ENCODE assay signal across 1 cellular context in the genomic region with DNA sequence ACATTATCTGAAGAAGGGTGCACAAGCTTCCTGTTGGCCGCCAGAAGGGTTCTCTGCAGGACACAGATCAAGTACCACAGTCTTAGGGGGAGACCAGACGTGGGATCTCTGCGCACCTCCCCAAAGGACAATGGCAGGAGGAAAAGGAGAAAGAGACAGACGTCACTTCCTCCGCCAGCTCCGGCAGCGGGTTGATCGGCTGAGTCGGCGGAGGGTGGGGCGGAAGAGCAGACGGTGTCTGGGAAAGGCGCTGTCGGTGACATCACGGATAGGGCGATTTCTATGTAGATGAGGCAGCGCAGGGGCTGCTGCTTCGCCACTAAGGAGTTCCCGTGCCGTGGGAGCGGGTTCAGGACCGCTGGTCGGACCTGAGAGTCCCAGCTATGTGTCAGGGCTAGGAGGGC.
TF ChIP-seq lines count a peak whose summit lies in the region.

No MANE protein-coding gene starts in this region.

TF ChIP-seq in HEK293, 187 proteins besides CTCF, POLR2A, EP300 and RAD21 (continued from another document):
- TF ChIP-seq ZBTB11 (tag by site-specific recombination; conservative IDR thresholded peaks at IDR 0.05; ENCODE audit: low read depth) (peak; percentile 12; the same call in 1 of the 2 replicates), ATF2 (tag by site-specific recombination; IDR thresholded peaks at IDR 0.05; ENCODE audit: low read depth) (peak; percentile 82)
